ENCODE assay signal across 9 cellular contexts in genomic region chr3:106428565-106428994, GRCh38.
A peak's percentile ranks its signal among the peaks of the same experiment; 100 is the strongest.
DNase-seq lines count a peak whose midpoint lies in the region; ATAC-seq and TF ChIP-seq lines count a peak whose summit lies in the region.
"Had no signal": no experiment of that assay in that cellular context is flagged by ENCODE, and none has a peak within 500 bp of the region (broad histone marks: within the 10 kb centered on the region; RNA-seq: fewer than 3 reads in every experiment).

No MANE protein-coding gene starts in this region.

- H3K27me3 ChIP-seq in RWPE2 (ENCODE audit: insufficient read depth, poor library complexity, severe bottlenecking), result no peaks in the 10 kb centered on the region
- H3K27me3 ChIP-seq: BLaER1 had no signal

- no peaks in the 10 kb centered on the region for H3K36me3 ChIP-seq in RWPE2 (ENCODE audit: low read depth)
- H3K36me3 ChIP-seq: BLaER1 had no signal

- H3K4me3 ChIP-seq in RWPE2 (ENCODE audit: severe bottlenecking) (no peak overlapping the region), foreskin fibroblast (ENCODE audit: low read depth in 1 of 2, low read length in 2 of 2) (no peak overlapping the region)
- H3K4me3 ChIP-seq: BLaER1 had no signal

- peak overlapping the region; percentile 40 for H3K27ac ChIP-seq in RWPE2 (ENCODE audit: poor library complexity, severe bottlenecking)
- H3K27ac ChIP-seq: BLaER1 had no signal

- H3K4me1 ChIP-seq in RWPE2 (ENCODE audit: insufficient read depth, poor library complexity, severe bottlenecking), result peaks cover 10% of the 10 kb centered on the region

- no peak for DNase-seq in activated CD4-positive, CD25-positive, alpha-beta regulatory T cell (lab: John Stamatoyannopoulos, UW)
- DNase-seq in RWPE2 (ENCODE audit: low spot score), result peak; percentile 64
- peak; percentile 94 to 96 for DNase-seq in foreskin fibroblast
- peak in 2 of 3 donors; percentile 19 to 50 for DNase-seq in stimulated activated CD4-positive, alpha-beta T cell treated with anti-CD3 and anti-CD28 coated beads, TNF-alpha, amount 100 ng/mL, for 48 hours (ENCODE audit: low read depth in 3 of 3)
- no peak for DNase-seq in NCI-H1417 treated with DMSO at 0.1 percent for 48 hours (lab: John Stamatoyannopoulos, UW)

- TF ChIP-seq CTCF in RWPE2 (IDR thresholded peaks at IDR 0.05; ENCODE audit: poor library complexity, severe bottlenecking), result no peak
- TF ChIP-seq CTCF in foreskin fibroblast (IDR thresholded peaks at IDR 0.05; ENCODE audit: low read depth, low read length), result no peak

- peak; percentile 82 to 84 for ATAC-seq in activated CD4-positive, CD25-positive, alpha-beta regulatory T cell treated with anti-CD3 and anti-CD28 coated beads, Interleukin-2, amount 50 U/mL, for 24 hours
- ATAC-seq in RWPE2 (ENCODE audit: low read depth) (peak; percentile 98), HG03097 (IDR thresholded peaks at IDR 0.05; ENCODE audit: low FRiP score, unreplicated experiment) (no peak), GM21381 (IDR thresholded peaks at IDR 0.05; ENCODE audit: unreplicated experiment) (no peak)

- no peaks in the 10 kb centered on the region for H3K9me3 ChIP-seq in RWPE2 (ENCODE audit: severe bottlenecking)
- H3K9me3 ChIP-seq: BLaER1 had no signal

Comparison
In these comparisons a context has a peak if more than half of its experiments do, and no peak if none do; other contexts are left out.
1. ATAC-seq: peak in activated CD4-positive, CD25-positive, alpha-beta regulatory T cell treated with anti-CD3 and anti-CD28 coated beads, Interleukin-2, amount 50 U/mL, for 24 hours (2 of 2) and RWPE2 (single experiment); none in HG03097 (single experiment) and GM21381 (single experiment).
2. DNase-seq: peak in RWPE2 (single experiment), foreskin fibroblast (2 of 2) and stimulated activated CD4-positive, alpha-beta T cell treated with anti-CD3 and anti-CD28 coated beads, TNF-alpha, amount 100 ng/mL, for 48 hours (2 of 3); none in activated CD4-positive, CD25-positive, alpha-beta regulatory T cell (0 of 4) and NCI-H1417 treated with DMSO at 0.1 percent for 48 hours (single experiment).